In genomic region chr3:173395073-173395411, GRCh38 we compare ENCODE assay signal across 1 cellular context.
TF ChIP-seq lines count a peak whose summit lies in the region.

No MANE protein-coding gene starts in this region.

TF ChIP-seq in liver, 16 proteins besides CTCF, POLR2A, EP300 and RAD21 (continued from another document):
- TF ChIP-seq REST (IDR thresholded peaks at IDR 0.05): no peak
- TF ChIP-seq RXRA (IDR thresholded peaks at IDR 0.05): no peak
- no peak for TF ChIP-seq GABPA (IDR thresholded peaks at IDR 0.05 in 1 of 2, conservative IDR thresholded peaks at IDR 0.05 in 1 of 2)
- no peak for TF ChIP-seq ZBTB33 (IDR thresholded peaks at IDR 0.05)
- TF ChIP-seq FOXA2 (IDR thresholded peaks at IDR 0.05): no peak
- no peak for TF ChIP-seq JUND (IDR thresholded peaks at IDR 0.05)
- TF ChIP-seq TAF1 (conservative IDR thresholded peaks at IDR 0.05): no peak
- no peak for TF ChIP-seq SP1 (IDR thresholded peaks at IDR 0.05)
TF ChIP-seq in liver: peak in this region for 0.
